19 cellular contexts compared by ENCODE assay signal in genomic region chr20:1872456-1873183, GRCh38. TPM values are rescaled to one million over a fixed set of nuclear protein-coding genes. Genes with fewer than 3 reads are reported as not detected.
DNase-seq lines count a peak whose midpoint lies in the region; ATAC-seq and TF ChIP-seq lines count a peak whose summit lies in the region.
"Had no signal": no experiment of that assay in that cellular context is flagged by ENCODE, and none has a peak within 500 bp of the region (broad histone marks: within the 10 kb centered on the region; RNA-seq: fewer than 3 reads in every experiment).

No MANE protein-coding gene starts in this region.

- H3K4me1 ChIP-seq in mammary epithelial cell (ENCODE audit: insufficient read depth, low read length) = peaks cover 5% of the 10 kb centered on the region
- H3K4me1 ChIP-seq in foreskin keratinocyte = peaks cover 4% of the 10 kb centered on the region
- no peaks in the 10 kb centered on the region for H3K4me1 ChIP-seq in neural progenitor cell
- H3K4me1 ChIP-seq in OCI-LY7 (ENCODE audit: insufficient read depth, low read length, poor library complexity, severe bottlenecking) = peaks cover 18% of the 10 kb centered on the region
- H3K4me1 ChIP-seq: thyroid gland had no signal

- H3K4me2 ChIP-seq in mammary epithelial cell (ENCODE audit: insufficient read depth, low read depth, low read length) (no peak overlapping the region), neural progenitor cell (no peak overlapping the region), OCI-LY7 (ENCODE audit: low read length) (no peak overlapping the region)
- H3K4me2 ChIP-seq: SK-N-SH had no signal

- H3K36me3 ChIP-seq in mammary epithelial cell (ENCODE audit: insufficient read depth, low read length) (no peaks in the 10 kb centered on the region), neural progenitor cell (no peaks in the 10 kb centered on the region), OCI-LY7 (ENCODE audit: insufficient read depth, low read length) (no peaks in the 10 kb centered on the region)
- H3K36me3 ChIP-seq: thyroid gland had no signal

- intact Hi-C loops in mammary epithelial cell (cut with micrococcal nuclease) = no loop called here
- intact Hi-C loops in MCF 10A (cut with micrococcal nuclease) = no loop called here
- intact Hi-C loops in OCI-LY7 (cut with micrococcal nuclease; ENCODE audit: unreplicated experiment) = loop anchor here (5.0 kb wide), 1 partner anchor 70 kb away; no protein-coding TSS in a partner anchor

- H3K9ac ChIP-seq in mammary epithelial cell (ENCODE audit: insufficient read depth, low read length) (no peak overlapping the region), neural progenitor cell (no peak overlapping the region)
- H3K9ac ChIP-seq: SK-N-SH had no signal

- no peaks in the 10 kb centered on the region for H3K9me3 ChIP-seq in mammary epithelial cell (replicated peaks; ENCODE audit: insufficient read depth, low read length)
- H3K9me3 ChIP-seq in neural progenitor cell (ENCODE audit: low read depth) = no peaks in the 10 kb centered on the region
- no peaks in the 10 kb centered on the region for H3K9me3 ChIP-seq in OCI-LY7 (ENCODE audit: low read length)
- H3K9me3 ChIP-seq: SK-N-SH, thyroid gland had no signal

- H3K27me3 ChIP-seq in mammary epithelial cell (ENCODE audit: insufficient read depth, low read length) = no peaks in the 10 kb centered on the region
- no peaks in the 10 kb centered on the region for H3K27me3 ChIP-seq in foreskin keratinocyte
- no peaks in the 10 kb centered on the region for H3K27me3 ChIP-seq in neural progenitor cell

- H2AFZ ChIP-seq in mammary epithelial cell (ENCODE audit: low read depth, low read length) (no peak overlapping the region), neural progenitor cell (replicated peaks) (no peak overlapping the region), OCI-LY7 (ENCODE audit: low read length) (no peak overlapping the region)

- TF ChIP-seq CTCF in mammary epithelial cell (conservative IDR thresholded peaks at IDR 0.05 in 1 of 2, IDR thresholded peaks at IDR 0.05 in 1 of 2; ENCODE audit: extremely low read depth in 1 of 2, insufficient read depth in 1 of 2, low read depth in 1 of 2, low read length in 2 of 2) = no peak
- TF ChIP-seq CTCF in MCF 10A (IDR thresholded peaks at IDR 0.05; ENCODE audit: unreplicated experiment) = no peak
- TF ChIP-seq CTCF in foreskin keratinocyte (conservative IDR thresholded peaks at IDR 0.05) = no peak
- no peak for TF ChIP-seq CTCF in neural progenitor cell (IDR thresholded peaks at IDR 0.05)
- no peak for TF ChIP-seq CTCF in OCI-LY7 (conservative IDR thresholded peaks at IDR 0.05; ENCODE audit: low read length)

- no peaks in the 10 kb centered on the region for H3K9me2 ChIP-seq in OCI-LY7 (ENCODE audit: insufficient read depth, low read length)
- H3K9me2 ChIP-seq: SK-N-SH had no signal

- no TSS peak for BruUV-seq in mammary epithelial cell (replicated peaks; lab: Mats Ljungman, UMichigan)
- BruUV-seq in MCF 10A (replicated peaks; lab: Mats Ljungman, UMichigan) = no TSS peak
- BruUV-seq in OCI-LY7 (replicated peaks; lab: Mats Ljungman, UMichigan) = no TSS peak

- ATAC-seq in foreskin keratinocyte = peak; percentile 77

- DNase-seq in mammary epithelial cell (peak; percentile 66), MCF 10A (ENCODE audit: unreplicated experiment) (no peak), M059J (ENCODE audit: low read depth) (peak; percentile 60), foreskin keratinocyte (peak in 1 of 2 donors; percentile 50), neural progenitor cell (ENCODE audit: low spot score) (no peak), middle frontal gyrus (ENCODE audit: extremely low spot score, low spot score) (no peak), OCI-LY7 (ENCODE audit: low spot score) (no peak)
- DNase-seq: activated CD4-positive, alpha-beta T cell treated with anti-CD3 and anti-CD28 coated beads for 1 hour; activated naive CD4-positive, alpha-beta T cell; CD8-positive, alpha-beta memory T cell; cerebellar nuclear complex; effector CD4-positive, alpha-beta T cell; H7; left cardiac atrium; NCI-H510A treated with DMSO at 0.1 percent for 48 hours; SK-N-SH; thyroid gland had no signal

- in situ Hi-C loops in mammary epithelial cell (cut with MboI; ENCODE audit: low sequenced_read_pairs in 2 of 2) = no loop called here

- no peaks in the 10 kb centered on the region for H3K4me1 Mint-ChIP-seq in MCF 10A (ENCODE audit: insufficient read depth, unreplicated experiment)
- H3K4me1 Mint-ChIP-seq in neural progenitor cell = peaks cover 31% of the 10 kb centered on the region

- H3K4me3 ChIP-seq in mammary epithelial cell (replicated peaks in 1 of 3; ENCODE audit: insufficient read depth in 1 of 3, low read depth in 2 of 3, low read length in 3 of 3) = no peak overlapping the region
- H3K4me3 ChIP-seq in neural progenitor cell = no peak overlapping the region
- H3K4me3 ChIP-seq in OCI-LY7 (ENCODE audit: low read depth, low read length, poor library complexity, severe bottlenecking) = no peak overlapping the region
- H3K4me3 ChIP-seq: thyroid gland had no signal

- CTCF ChIA-PET in mammary epithelial cell (lab: Charles Lee; ENCODE audit: low non-redundant PET) (no interaction called here), MCF 10A (lab: Yijun Ruan, JAX) (interaction anchor here (1.0 kb wide), 1 partner anchor 10 kb away, joined by 3 read pairs; no protein-coding TSS in a partner anchor), OCI-LY7 (lab: Charles Lee; ENCODE audit: unreplicated experiment) (no interaction called here)

- 42% methylated on average over 3 of the region's 3 CpGs for WGBS in mammary epithelial cell (ENCODE audit: low coverage, missing lambda C conversion rate)

- H3K9me3 Mint-ChIP-seq in MCF 10A (ENCODE audit: unreplicated experiment) (no peaks in the 10 kb centered on the region), neural progenitor cell (no peaks in the 10 kb centered on the region)
- H3K9me3 Mint-ChIP-seq: stimulated activated memory B cell treated with anti-CD40 and anti-IgM and Interleukin-4, amounts not matched to agents 10 μg/mL and 1 μg/mL and 100 μg/mL, for 72 hours had no signal

- H3K79me2 ChIP-seq in mammary epithelial cell (ENCODE audit: insufficient read depth, low read length) (no peaks in the 10 kb centered on the region), neural progenitor cell (ENCODE audit: low read depth) (no peaks in the 10 kb centered on the region), OCI-LY7 (ENCODE audit: insufficient read depth, low read depth, low read length) (no peaks in the 10 kb centered on the region)

- dilution Hi-C loops in mammary epithelial cell (cut with HindIII; ENCODE audit: low sequenced_read_pairs) = no loop called here

- H3K27ac Mint-ChIP-seq in MCF 10A (ENCODE audit: low read depth, unreplicated experiment) = no peak overlapping the region
- no peak overlapping the region for H3K27ac Mint-ChIP-seq in neural progenitor cell
- H3K27ac Mint-ChIP-seq: CD8-positive, alpha-beta memory T cell had no signal

- H3K27me3 Mint-ChIP-seq in MCF 10A (ENCODE audit: insufficient read depth, unreplicated experiment) = no peaks in the 10 kb centered on the region
- peaks cover 21% of the 10 kb centered on the region for H3K27me3 Mint-ChIP-seq in neural progenitor cell (ENCODE audit: insufficient read depth, low read depth)
- H3K27me3 Mint-ChIP-seq: stimulated activated memory B cell treated with anti-CD40 and anti-IgM and Interleukin-4, amounts not matched to agents 10 μg/mL and 1 μg/mL and 100 μg/mL, for 72 hours had no signal

- no peaks in the 10 kb centered on the region for H3K36me3 Mint-ChIP-seq in MCF 10A (ENCODE audit: insufficient read depth, unreplicated experiment)
- H3K36me3 Mint-ChIP-seq in neural progenitor cell = no peaks in the 10 kb centered on the region
- H3K36me3 Mint-ChIP-seq: CD8-positive, alpha-beta memory T cell; stimulated activated memory B cell treated with anti-CD40 and anti-IgM and Interleukin-4, amounts not matched to agents 10 μg/mL and 1 μg/mL and 100 μg/mL, for 72 hours had no signal

- H3K4me3 Mint-ChIP-seq in MCF 10A (ENCODE audit: unreplicated experiment) (no peak overlapping the region), neural progenitor cell (no peak overlapping the region)
- H3K4me3 Mint-ChIP-seq: CD8-positive, alpha-beta memory T cell; stimulated activated memory B cell treated with anti-CD40 and anti-IgM and Interleukin-4, amounts not matched to agents 10 μg/mL and 1 μg/mL and 100 μg/mL, for 72 hours had no signal

- no peaks in the 10 kb centered on the region for H4K20me1 ChIP-seq in mammary epithelial cell (ENCODE audit: insufficient read depth, low read length)
- no peaks in the 10 kb centered on the region for H4K20me1 ChIP-seq in neural progenitor cell (ENCODE audit: low read depth)
- H4K20me1 ChIP-seq in OCI-LY7 (ENCODE audit: insufficient read depth, low read length) = no peaks in the 10 kb centered on the region; the same call in 1 of the 2 replicates

- H3K27ac ChIP-seq in mammary epithelial cell (ENCODE audit: insufficient read depth, low read depth, low read length) (no peak overlapping the region), foreskin keratinocyte (no peak overlapping the region), neural progenitor cell (no peak overlapping the region), OCI-LY7 (ENCODE audit: low read depth, low read length, poor library complexity, severe bottlenecking) (no peak overlapping the region)
- H3K27ac ChIP-seq: RWPE1, thyroid gland had no signal

- H3F3A ChIP-seq in neural progenitor cell (ENCODE audit: low read depth) = no peaks in the 10 kb centered on the region

- POLR2A ChIA-PET in MCF 10A (lab: Yijun Ruan, JAX) = interaction anchor here (1.5 kb wide), 1 partner anchor 42 kb away, joined by 3 read pairs; no protein-coding TSS in a partner anchor
- POLR2A ChIA-PET in OCI-LY7 (lab: Charles Lee) = no interaction called here

RNA-seq across cellular contexts. Expression of gene SIRPA, which starts 22.6 kb away (rescaled TPM):
- total RNA-seq in mammary epithelial cell = 10 to 100 TPM; 49.6 to 68.3 TPM
- polyA plus RNA-seq in mammary epithelial cell = 41.1 TPM
- 78.0 TPM for polyA minus RNA-seq in mammary epithelial cell
- total RNA-seq in MCF 10A (2022) = 18.0 and 23.6 TPM in 2 replicates
- total RNA-seq in M059J (2014; rRNA removed; shearing (Covaris generic)) = 25.1 and 42.4 TPM in 2 replicates
- total RNA-seq in foreskin keratinocyte = 26.8 and 35.1 TPM in 2 replicates
- 24.1 and 28.7 TPM in 2 replicates for polyA plus RNA-seq in foreskin keratinocyte
- total RNA-seq in neural progenitor cell (ENCODE audit: low replicate concordance) = 5.1 and 7.8 TPM in 2 replicates
- not detected in 2 replicates for total RNA-seq in OCI-LY7 (2014; rRNA removed; shearing (Covaris generic))
- total RNA-seq in OCI-LY7 (2022) = not detected in 2 replicates
- polyA plus RNA-seq: CD8-positive, alpha-beta memory T cell had no signal

Comparison
In these comparisons a context has a peak if more than half of its experiments do, and no peak if none do; other contexts are left out.
1. DNase-seq: peak in mammary epithelial cell (single experiment) and M059J (single experiment); none in MCF 10A (single experiment), neural progenitor cell (single experiment), middle frontal gyrus (single experiment) and OCI-LY7 (single experiment).